1 cellular context compared by ENCODE assay signal in genomic region chr2:145984541-145984940, GRCh38.
TF ChIP-seq lines count a peak whose summit lies in the region.

No MANE protein-coding gene starts in this region.

TF ChIP-seq in WTC11, 78 proteins besides CTCF, POLR2A, EP300 and RAD21 (continued from another document):
- no peak for TF ChIP-seq FOXP4 (CRISPR knock-in tag; IDR thresholded peaks at IDR 0.05)
- no peak for TF ChIP-seq ZNF416 (CRISPR knock-in tag; IDR thresholded peaks at IDR 0.05)
- no peak for TF ChIP-seq ATF3 (CRISPR knock-in tag; conservative IDR thresholded peaks at IDR 0.05)
- TF ChIP-seq CDX4 (CRISPR knock-in tag; IDR thresholded peaks at IDR 0.05; ENCODE audit: borderline replicate concordance), result no peak
- no peak for TF ChIP-seq RELA (CRISPR knock-in tag; IDR thresholded peaks at IDR 0.05; ENCODE audit: borderline replicate concordance)
- no peak for TF ChIP-seq PRDM15 (CRISPR knock-in tag; IDR thresholded peaks at IDR 0.05)
- TF ChIP-seq ZBTB21 (CRISPR knock-in tag; IDR thresholded peaks at IDR 0.05; ENCODE audit: borderline replicate concordance), result no peak
- no peak for TF ChIP-seq SP1 (CRISPR knock-in tag; conservative IDR thresholded peaks at IDR 0.05)
- no peak for TF ChIP-seq ETV6 (CRISPR knock-in tag; IDR thresholded peaks at IDR 0.05)
- TF ChIP-seq SOX15 (CRISPR knock-in tag; IDR thresholded peaks at IDR 0.05), result no peak
- no peak for TF ChIP-seq TP53 (CRISPR knock-in tag; IDR thresholded peaks at IDR 0.05)
TF ChIP-seq in WTC11: peak in this region for 0.
